In the genomic region with DNA sequence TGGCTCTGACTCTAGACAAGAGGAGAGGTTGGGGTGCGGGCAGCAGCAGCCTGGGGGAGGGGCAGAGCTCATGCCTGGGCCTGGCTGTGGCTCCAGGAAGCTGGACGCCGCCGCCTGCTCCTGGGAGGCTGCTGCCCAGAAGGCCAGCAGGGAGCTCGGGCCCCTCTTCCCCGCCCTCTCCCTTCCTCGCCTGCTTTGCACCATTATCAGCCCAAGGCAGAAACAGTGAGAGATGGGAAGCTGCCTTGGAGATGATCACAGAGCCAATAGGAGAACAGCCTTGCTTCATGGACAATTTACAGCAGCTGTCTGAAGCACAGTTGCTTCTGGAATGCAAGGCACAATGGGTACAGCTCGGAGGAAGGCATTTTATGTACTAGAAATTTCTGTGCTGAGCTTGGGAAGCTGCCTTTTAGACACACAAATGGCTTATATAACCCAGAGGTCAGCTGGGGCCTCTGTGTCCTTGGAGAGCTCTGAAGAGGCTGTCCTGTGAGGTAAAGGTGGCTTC, we compare ENCODE assay signal across 1 cellular context.
TF ChIP-seq lines count a peak whose summit lies in the region.

No MANE protein-coding gene starts in this region.

TF ChIP-seq in GM23338, 12 proteins besides CTCF, POLR2A, EP300 and RAD21:
- TF ChIP-seq, protein P1, sequence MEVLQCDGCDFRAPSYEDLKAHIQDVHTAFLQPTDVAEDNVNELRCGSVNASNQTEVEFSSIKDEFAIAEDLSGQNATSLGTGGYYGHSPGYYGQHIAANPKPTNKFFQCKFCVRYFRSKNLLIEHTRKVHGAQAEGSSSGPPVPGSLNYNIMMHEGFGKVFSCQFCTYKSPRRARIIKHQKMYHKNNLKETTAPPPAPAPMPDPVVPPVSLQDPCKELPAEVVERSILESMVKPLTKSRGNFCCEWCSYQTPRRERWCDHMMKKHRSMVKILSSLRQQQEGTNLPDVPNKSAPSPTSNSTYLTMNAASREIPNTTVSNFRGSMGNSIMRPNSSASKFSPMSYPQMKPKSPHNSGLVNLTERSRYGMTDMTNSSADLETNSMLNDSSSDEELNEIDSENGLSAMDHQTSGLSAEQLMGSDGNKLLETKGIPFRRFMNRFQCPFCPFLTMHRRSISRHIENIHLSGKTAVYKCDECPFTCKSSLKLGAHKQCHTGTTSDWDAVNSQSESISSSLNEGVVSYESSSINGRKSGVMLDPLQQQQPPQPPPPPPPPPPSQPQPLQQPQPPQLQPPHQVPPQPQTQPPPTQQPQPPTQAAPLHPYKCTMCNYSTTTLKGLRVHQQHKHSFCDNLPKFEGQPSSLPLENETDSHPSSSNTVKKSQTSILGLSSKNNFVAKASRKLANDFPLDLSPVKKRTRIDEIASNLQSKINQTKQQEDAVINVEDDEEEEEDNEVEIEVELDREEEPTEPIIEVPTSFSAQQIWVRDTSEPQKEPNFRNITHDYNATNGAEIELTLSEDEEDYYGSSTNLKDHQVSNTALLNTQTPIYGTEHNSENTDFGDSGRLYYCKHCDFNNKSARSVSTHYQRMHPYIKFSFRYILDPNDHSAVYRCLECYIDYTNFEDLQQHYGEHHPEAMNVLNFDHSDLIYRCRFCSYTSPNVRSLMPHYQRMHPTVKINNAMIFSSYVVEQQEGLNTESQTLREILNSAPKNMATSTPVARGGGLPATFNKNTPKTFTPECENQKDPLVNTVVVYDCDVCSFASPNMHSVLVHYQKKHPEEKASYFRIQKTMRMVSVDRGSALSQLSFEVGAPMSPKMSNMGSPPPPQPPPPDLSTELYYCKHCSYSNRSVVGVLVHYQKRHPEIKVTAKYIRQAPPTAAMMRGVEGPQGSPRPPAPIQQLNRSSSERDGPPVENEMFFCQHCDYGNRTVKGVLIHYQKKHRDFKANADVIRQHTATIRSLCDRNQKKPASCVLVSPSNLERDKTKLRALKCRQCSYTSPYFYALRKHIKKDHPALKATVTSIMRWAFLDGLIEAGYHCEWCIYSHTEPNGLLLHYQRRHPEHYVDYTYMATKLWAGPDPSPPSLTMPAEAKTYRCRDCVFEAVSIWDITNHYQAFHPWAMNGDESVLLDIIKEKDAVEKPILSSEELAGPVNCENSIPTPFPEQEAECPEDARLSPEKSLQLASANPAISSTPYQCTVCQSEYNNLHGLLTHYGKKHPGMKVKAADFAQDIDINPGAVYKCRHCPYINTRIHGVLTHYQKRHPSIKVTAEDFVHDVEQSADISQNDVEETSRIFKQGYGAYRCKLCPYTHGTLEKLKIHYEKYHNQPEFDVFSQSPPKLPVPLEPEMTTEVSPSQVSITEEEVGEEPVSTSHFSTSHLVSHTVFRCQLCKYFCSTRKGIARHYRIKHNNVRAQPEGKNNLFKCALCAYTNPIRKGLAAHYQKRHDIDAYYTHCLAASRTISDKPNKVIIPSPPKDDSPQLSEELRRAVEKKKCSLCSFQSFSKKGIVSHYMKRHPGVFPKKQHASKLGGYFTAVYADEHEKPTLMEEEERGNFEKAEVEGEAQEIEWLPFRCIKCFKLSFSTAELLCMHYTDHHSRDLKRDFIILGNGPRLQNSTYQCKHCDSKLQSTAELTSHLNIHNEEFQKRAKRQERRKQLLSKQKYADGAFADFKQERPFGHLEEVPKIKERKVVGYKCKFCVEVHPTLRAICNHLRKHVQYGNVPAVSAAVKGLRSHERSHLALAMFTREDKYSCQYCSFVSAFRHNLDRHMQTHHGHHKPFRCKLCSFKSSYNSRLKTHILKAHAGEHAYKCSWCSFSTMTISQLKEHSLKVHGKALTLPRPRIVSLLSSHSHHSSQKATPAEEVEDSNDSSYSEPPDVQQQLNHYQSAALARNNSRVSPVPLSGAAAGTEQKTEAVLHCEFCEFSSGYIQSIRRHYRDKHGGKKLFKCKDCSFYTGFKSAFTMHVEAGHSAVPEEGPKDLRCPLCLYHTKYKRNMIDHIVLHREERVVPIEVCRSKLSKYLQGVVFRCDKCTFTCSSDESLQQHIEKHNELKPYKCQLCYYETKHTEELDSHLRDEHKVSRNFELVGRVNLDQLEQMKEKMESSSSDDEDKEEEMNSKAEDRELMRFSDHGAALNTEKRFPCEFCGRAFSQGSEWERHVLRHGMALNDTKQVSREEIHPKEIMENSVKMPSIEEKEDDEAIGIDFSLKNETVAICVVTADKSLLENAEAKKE (CRISPR knock-in tag; IDR thresholded peaks at IDR 0.05) = no peak
- TF ChIP-seq POLR2AphosphoS5 (IDR thresholded peaks at IDR 0.05; ENCODE audit: low read depth) (no peak), REST (IDR thresholded peaks at IDR 0.05; ENCODE audit: unreplicated experiment) (no peak), ZNF114 (CRISPR knock-in tag; IDR thresholded peaks at IDR 0.05) (no peak)
